ENCODE assay signal across 12 cellular contexts in genomic region chr5:124755565-124755964, GRCh38. TPM values are rescaled to one million over a fixed set of nuclear protein-coding genes. Genes with fewer than 3 reads are reported as not detected.
DNase-seq lines count a peak whose midpoint lies in the region; ATAC-seq, FAIRE-seq and TF ChIP-seq lines count a peak whose summit lies in the region.
"Had no signal": no experiment of that assay in that cellular context is flagged by ENCODE, and none has a peak within 500 bp of the region (broad histone marks: within the 10 kb centered on the region; RNA-seq: fewer than 3 reads in every experiment).

No MANE protein-coding gene starts in this region.

- WGBS in heart left ventricle, 4 donors: 71 to 74% (median 72%) methylated on average over 3 of the region's 3 CpGs

- H3K4me1 ChIP-seq in heart left ventricle: no peaks in the 10 kb centered on the region

- no peak overlapping the region for H3K27ac ChIP-seq in WERI-Rb-1
- H3K27ac ChIP-seq in heart left ventricle: no peak overlapping the region
- H3K27ac ChIP-seq: C4-2B had no signal

- H3K9me3 ChIP-seq in MG63: no peaks in the 10 kb centered on the region
- H3K9me3 ChIP-seq in WERI-Rb-1 (ENCODE audit: severe bottlenecking): no peaks in the 10 kb centered on the region
- H3K9me3 ChIP-seq in heart left ventricle: no peaks in the 10 kb centered on the region

- no peak for ATAC-seq in heart left ventricle
- ATAC-seq: left colon had no signal

- TF ChIP-seq CTCF in WERI-Rb-1 (IDR thresholded peaks at IDR 0.05; ENCODE audit: low read depth, low read length) (no peak), heart left ventricle (IDR thresholded peaks at IDR 0.05) (no peak), GM20000 (IDR thresholded peaks at IDR 0.05; ENCODE audit: extremely low read depth, missing control alignments) (no peak)

- H3K36me3 ChIP-seq in MG63 (no peaks in the 10 kb centered on the region), WERI-Rb-1 (no peaks in the 10 kb centered on the region), heart left ventricle (no peaks in the 10 kb centered on the region)

- intact Hi-C loops in heart left ventricle (cut with DNase I): no loop called here

- FAIRE-seq in RCC 7860 (lab: Jason Lieb, UNC): no peak
- FAIRE-seq: GM12891 had no signal

- no peak for TF ChIP-seq POLR2A in heart left ventricle (IDR thresholded peaks at IDR 0.05)

- DNase-seq in Ammon's horn (ENCODE audit: low spot score): peak; percentile 86
- DNase-seq in MG63: peak; percentile 83
- peak; percentile 17 for DNase-seq in WERI-Rb-1
- peak; percentile 41 for DNase-seq in iris pigment epithelial cell (ENCODE audit: low read depth)
- no peak for DNase-seq in heart left ventricle
- DNase-seq in RCC 7860 (ENCODE audit: low spot score): no peak
- no peak for DNase-seq in GM20000 (ENCODE audit: low spot score)
- DNase-seq in stimulated activated naive CD4-positive, alpha-beta T cell (lab: John Stamatoyannopoulos, UW): no peak
- DNase-seq: activated CD4-positive, alpha-beta T cell treated with anti-CD3 and anti-CD28 coated beads for 1 hour; left colon had no signal

- no peaks in the 10 kb centered on the region for H3K27me3 ChIP-seq in MG63
- H3K27me3 ChIP-seq in WERI-Rb-1 (ENCODE audit: insufficient read depth, low read depth, severe bottlenecking): no peaks in the 10 kb centered on the region
- no peaks in the 10 kb centered on the region for H3K27me3 ChIP-seq in heart left ventricle

- peak overlapping the region; percentile 21 for H3K4me3 ChIP-seq in MG63
- H3K4me3 ChIP-seq in WERI-Rb-1 (ENCODE audit: low read depth, low read length): no peak overlapping the region
- H3K4me3 ChIP-seq in heart left ventricle: no peak overlapping the region

RNA-seq across cellular contexts. Expression of gene ZNF608, which starts 9.1 kb away (rescaled TPM):
- total RNA-seq in MG63 (2014; rRNA removed; shearing (Covaris generic); ENCODE audit: low replicate concordance): 4.7 and 7.5 TPM in 2 replicates
- 10 to 100 TPM in 6 of 9 donors, 1 to 10 TPM in 3; 8.5 to 26.7 (median 14.2) TPM for total RNA-seq in heart left ventricle
- polyA plus RNA-seq in heart left ventricle: 1 to 10 TPM; 3.3 to 5.3 TPM

Comparison
In these comparisons a context has a peak if more than half of its experiments do, and no peak if none do; other contexts are left out.
1. DNase-seq: peak in Ammon's horn (single experiment), MG63 (single experiment), WERI-Rb-1 (single experiment) and iris pigment epithelial cell (single experiment); none in heart left ventricle (0 of 5), RCC 7860 (single experiment), GM20000 (single experiment) and stimulated activated naive CD4-positive, alpha-beta T cell (0 of 6).